In genomic region chr1:78814176-78814575, GRCh38 we compare ENCODE assay signal across 24 cellular contexts.
DNase-seq lines count a peak whose midpoint lies in the region; ATAC-seq, FAIRE-seq and TF ChIP-seq lines count a peak whose summit lies in the region.
"Had no signal": no experiment of that assay in that cellular context is flagged by ENCODE, and none has a peak within 500 bp of the region (broad histone marks: within the 10 kb centered on the region; RNA-seq: fewer than 3 reads in every experiment).

No MANE protein-coding gene starts in this region.

- H3K4me1 ChIP-seq in HepG2 (ENCODE audit: insufficient read depth, low read length), result no peaks in the 10 kb centered on the region
- H3K4me1 ChIP-seq in right lobe of liver, result no peaks in the 10 kb centered on the region
- no peaks in the 10 kb centered on the region for H3K4me1 ChIP-seq in K562 (replicated peaks in 1 of 2; ENCODE audit: control insufficient read depth in 2 of 2, insufficient read depth in 2 of 2, low read length in 2 of 2)
- H3K4me1 ChIP-seq: BE2C, BLaER1 had no signal

- BruUV-seq in HepG2 (replicated peaks; lab: Mats Ljungman, UMichigan), result no TSS peak
- BruUV-seq in K562 (replicated peaks; lab: Mats Ljungman, UMichigan), result no TSS peak

- no peak for TF ChIP-seq RAD21 in HepG2 (CRISPR knock-in tag; IDR thresholded peaks at IDR 0.05)
- no peak for TF ChIP-seq RAD21 in K562 (CRISPR knock-in tag; conservative IDR thresholded peaks at IDR 0.05 in 1 of 2, IDR thresholded peaks at IDR 0.05 in 1 of 2)

- H3K9ac ChIP-seq in HepG2 (ENCODE audit: insufficient read depth, low read depth, low read length), result no peak overlapping the region
- no peak overlapping the region for H3K9ac ChIP-seq in K562 (ENCODE audit: insufficient read depth in 1 of 2, low read depth in 2 of 2, low read length in 2 of 2)
- H3K9ac ChIP-seq: BLaER1 had no signal

- H3K36me3 ChIP-seq in HepG2 (replicated peaks in 1 of 2; ENCODE audit: control insufficient read depth in 1 of 2, insufficient read depth in 2 of 2, low read length in 2 of 2) (no peaks in the 10 kb centered on the region), right lobe of liver (no peaks in the 10 kb centered on the region), K562 (ENCODE audit: control insufficient read depth, insufficient read depth, low read length) (no peaks in the 10 kb centered on the region)
- H3K36me3 ChIP-seq: BE2C, BLaER1 had no signal

- H3K9me3 ChIP-seq in HepG2 (ENCODE audit: low read length) (peaks cover 63% of the 10 kb centered on the region), right lobe of liver (no peaks in the 10 kb centered on the region), K562 (replicated peaks; ENCODE audit: control insufficient read depth, insufficient read depth, low read depth, low read length) (no peaks in the 10 kb centered on the region; the same call in 1 of the 2 replicates)
- H3K9me3 ChIP-seq: BE2C, BLaER1 had no signal

- CTCF ChIA-PET in HepG2 (lab: Yijun Ruan, JAX; ENCODE audit: low intra/inter-chr PET ratio, low total read pairs), result no interaction called here
- CTCF ChIA-PET in K562 (lab: Yijun Ruan, JAX; ENCODE audit: low intra/inter-chr PET ratio), result no interaction called here

- no peaks in the 10 kb centered on the region for H3K9me1 ChIP-seq in K562 (ENCODE audit: control insufficient read depth, insufficient read depth, low read length)

- TF ChIP-seq POLR2A in HepG2 (IDR thresholded peaks at IDR 0.05; ENCODE audit: insufficient read depth in 1 of 2, low read depth in 2 of 2, low read length in 2 of 2) (no peak), right lobe of liver (IDR thresholded peaks at IDR 0.05) (no peak), K562 (conservative IDR thresholded peaks at IDR 0.05) (no peak)

- no peak overlapping the region for H3K4me3 ChIP-seq in HepG2 (replicated peaks in 1 of 3; ENCODE audit: insufficient read depth in 1 of 3, low read depth in 2 of 3, low read length in 3 of 3)
- no peak overlapping the region for H3K4me3 ChIP-seq in right lobe of liver
- H3K4me3 ChIP-seq in K562, result no peak overlapping the region
- H3K4me3 ChIP-seq: BLaER1, GM12878 had no signal

- H2AFZ ChIP-seq in HepG2 (ENCODE audit: low read length) (no peak overlapping the region), K562 (ENCODE audit: low read depth, low read length) (no peak overlapping the region)

- 2% methylated on average over 1 of the region's 1 CpG for WGBS in HepG2 (ENCODE audit: low lambda C conversion rate)
- WGBS in right lobe of liver (ENCODE audit: insufficient coverage, low coverage, low lambda C conversion rate, missing lambda C conversion rate), result 33% methylated on average over 1 of the region's 1 CpG
- WGBS in K562 (ENCODE audit: insufficient coverage, low coverage, missing lambda C conversion rate), result 0% methylated on average over 1 of the region's 1 CpG

- in situ Hi-C loops in HepG2 (cut with HindIII; ENCODE audit: extremely low pct_ligation_motif_present, low pct_unique_long_range_greater_than_20kb), result no loop called here
- in situ Hi-C loops in K562 (cut with MboI), result no loop called here

- no peak for TF ChIP-seq CTCF in HepG2 (CRISPR knock-in tag; IDR thresholded peaks at IDR 0.05)
- TF ChIP-seq CTCF in right lobe of liver (IDR thresholded peaks at IDR 0.05), result no peak
- no peak for TF ChIP-seq CTCF in K562 (IDR thresholded peaks at IDR 0.05 in 2 of 3, conservative IDR thresholded peaks at IDR 0.05 in 1 of 3; ENCODE audit: insufficient read depth in 2 of 3, low read depth in 1 of 3, low read length in 3 of 3)

- no peaks in the 10 kb centered on the region for H3K27me3 ChIP-seq in HepG2 (ENCODE audit: control insufficient read depth in 1 of 2, insufficient read depth in 2 of 2, low read length in 2 of 2)
- H3K27me3 ChIP-seq in right lobe of liver, result no peaks in the 10 kb centered on the region
- no peaks in the 10 kb centered on the region for H3K27me3 ChIP-seq in K562 (ENCODE audit: control insufficient read depth in 2 of 2, insufficient read depth in 2 of 2, low read length in 2 of 2)
- H3K27me3 ChIP-seq: BE2C, BLaER1 had no signal

- TF ChIP-seq EP300 in HepG2 (IDR thresholded peaks at IDR 0.05; ENCODE audit: low read depth in 2 of 2, low read length in 2 of 2) (no peak), HepG2 (CRISPR knock-in tag; IDR thresholded peaks at IDR 0.05; ENCODE audit: borderline replicate concordance) (no peak), K562 (IDR thresholded peaks at IDR 0.05; ENCODE audit: low read length) (no peak)

- FAIRE-seq in HepG2 (lab: Jason Lieb, UNC), result no peak
- no peak for FAIRE-seq in K562 (lab: Jason Lieb, UNC)
- FAIRE-seq: GM12878, GM12892, GM18507 had no signal

- POLR2A ChIA-PET in HepG2 (lab: Yijun Ruan, JAX), result no interaction called here
- POLR2A ChIA-PET in K562 (lab: Yijun Ruan, JAX), result no interaction called here

- H3K79me2 ChIP-seq in HepG2 (ENCODE audit: insufficient read depth, low read length) (no peaks in the 10 kb centered on the region), K562 (ENCODE audit: control insufficient read depth, insufficient read depth, low read length) (no peaks in the 10 kb centered on the region)

- DNase-seq in HepG2 (ENCODE audit: low spot score), result no peak
- no peak for DNase-seq in right lobe of liver
- DNase-seq in K562 (ENCODE audit: extremely low read depth in 1 of 4, low spot score in 3 of 4), result no peak
- DNase-seq: ACHN; BE2C; C1 segment of cervical spinal cord; CD4-positive, alpha-beta memory T cell; CD4-positive, CD25-positive, alpha-beta regulatory T cell; CD8-positive, alpha-beta memory T cell; COR-L47; DMS 273 treated with DMSO at 0.1 percent for 48 hours; DMS153; DMS53; DMS79; DND-41; EL; GDM1 had no signal

- intact Hi-C loops in HepG2 (cut with micrococcal nuclease; ENCODE audit: unreplicated experiment) (no loop called here), right lobe of liver (cut with DNase I) (no loop called here), K562 (cut with micrococcal nuclease) (no loop called here)

- ATAC-seq in HepG2 (no peak), right lobe of liver (no peak), K562 (no peak), HG03196 (IDR thresholded peaks at IDR 0.05; ENCODE audit: unreplicated experiment) (no peak), HG03342 (IDR thresholded peaks at IDR 0.05; ENCODE audit: unreplicated experiment) (no peak)
- ATAC-seq: GM12878 had no signal

- H4K20me1 ChIP-seq in HepG2 (ENCODE audit: insufficient read depth, low read length) (no peaks in the 10 kb centered on the region), K562 (replicated peaks; ENCODE audit: control insufficient read depth, insufficient read depth, low read length) (no peaks in the 10 kb centered on the region)
- H4K20me1 ChIP-seq: BLaER1 had no signal

- H3K4me2 ChIP-seq in HepG2 (ENCODE audit: low read depth, low read length) (no peak overlapping the region), K562 (ENCODE audit: insufficient read depth, low read length) (no peak overlapping the region)
- H3K4me2 ChIP-seq: BLaER1 had no signal

- H3K27ac ChIP-seq in HepG2 (ENCODE audit: extremely low read length, insufficient read depth, low read length), result no peak overlapping the region
- no peak overlapping the region for H3K27ac ChIP-seq in right lobe of liver
- no peak overlapping the region for H3K27ac ChIP-seq in K562 (ENCODE audit: extremely low read depth, low read depth, low read length)
- H3K27ac ChIP-seq: 22Rv1, BLaER1 had no signal

TF ChIP-seq in HepG2, 621 proteins besides CTCF, POLR2A, EP300 and RAD21:
- TF ChIP-seq AKAP8 (CRISPR knock-in tag; IDR thresholded peaks at IDR 0.05) (no peak), MAFF (IDR thresholded peaks at IDR 0.05; ENCODE audit: low read depth, low read length) (peak; percentile 94), TMF1 (CRISPR knock-in tag; IDR thresholded peaks at IDR 0.05; ENCODE audit: low read depth) (no peak), MAFK (conservative IDR thresholded peaks at IDR 0.05 in 1 of 2, IDR thresholded peaks at IDR 0.05 in 1 of 2; ENCODE audit: low read length in 2 of 2) (peak; percentile 90 to 96)

TF ChIP-seq in K562, 482 proteins besides CTCF, POLR2A, EP300 and RAD21 (continues in another document):
- peak; percentile 76 for TF ChIP-seq MAFK (IDR thresholded peaks at IDR 0.05; ENCODE audit: low read length)
- no peak for TF ChIP-seq SNIP1 (IDR thresholded peaks at IDR 0.05; ENCODE audit: low read depth)
- no peak for TF ChIP-seq HMG20A (CRISPR knock-in tag; conservative IDR thresholded peaks at IDR 0.05)
- TF ChIP-seq, protein P1, sequence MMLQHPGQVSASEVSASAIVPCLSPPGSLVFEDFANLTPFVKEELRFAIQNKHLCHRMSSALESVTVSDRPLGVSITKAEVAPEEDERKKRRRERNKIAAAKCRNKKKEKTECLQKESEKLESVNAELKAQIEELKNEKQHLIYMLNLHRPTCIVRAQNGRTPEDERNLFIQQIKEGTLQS (IDR thresholded peaks at IDR 0.05), result no peak
- TF ChIP-seq, protein P1 (CRISPR knock-in tag; conservative IDR thresholded peaks at IDR 0.05), result no peak
- TF ChIP-seq, protein P2, sequence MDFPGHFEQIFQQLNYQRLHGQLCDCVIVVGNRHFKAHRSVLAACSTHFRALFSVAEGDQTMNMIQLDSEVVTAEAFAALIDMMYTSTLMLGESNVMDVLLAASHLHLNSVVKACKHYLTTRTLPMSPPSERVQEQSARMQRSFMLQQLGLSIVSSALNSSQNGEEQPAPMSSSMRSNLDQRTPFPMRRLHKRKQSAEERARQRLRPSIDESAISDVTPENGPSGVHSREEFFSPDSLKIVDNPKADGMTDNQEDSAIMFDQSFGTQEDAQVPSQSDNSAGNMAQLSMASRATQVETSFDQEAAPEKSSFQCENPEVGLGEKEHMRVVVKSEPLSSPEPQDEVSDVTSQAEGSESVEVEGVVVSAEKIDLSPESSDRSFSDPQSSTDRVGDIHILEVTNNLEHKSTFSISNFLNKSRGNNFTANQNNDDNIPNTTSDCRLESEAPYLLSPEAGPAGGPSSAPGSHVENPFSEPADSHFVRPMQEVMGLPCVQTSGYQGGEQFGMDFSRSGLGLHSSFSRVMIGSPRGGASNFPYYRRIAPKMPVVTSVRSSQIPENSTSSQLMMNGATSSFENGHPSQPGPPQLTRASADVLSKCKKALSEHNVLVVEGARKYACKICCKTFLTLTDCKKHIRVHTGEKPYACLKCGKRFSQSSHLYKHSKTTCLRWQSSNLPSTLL (IDR thresholded peaks at IDR 0.05), result no peak
- TF ChIP-seq HIVEP1 (CRISPR knock-in tag; IDR thresholded peaks at IDR 0.05), result no peak
- TF ChIP-seq RBM39 (optimal IDR thresholded peaks at IDR 0.05; ENCODE audit: low read depth, low read length), result no peak
- no peak for TF ChIP-seq MTA2 (IDR thresholded peaks at IDR 0.05; ENCODE audit: low read depth)

Comparison
In these comparisons a context has a peak if more than half of its experiments do, and no peak if none do; other contexts are left out.
1. Of the 241 proteins assayed by ChIP-seq in both HepG2 and K562: peak only in HepG2: none; only in K562: MAFG; in both: MAFF and MAFK; in neither: 238.